In genomic region chr10:85651507-85651902, GRCh38 we compare ENCODE assay signal across 29 cellular contexts.
DNase-seq lines count a peak whose midpoint lies in the region; FAIRE-seq and TF ChIP-seq lines count a peak whose summit lies in the region.
"Had no signal": no experiment of that assay in that cellular context is flagged by ENCODE, and none has a peak within 500 bp of the region (broad histone marks: within the 10 kb centered on the region; RNA-seq: fewer than 3 reads in every experiment).

No MANE protein-coding gene starts in this region.

- H3K9me3 ChIP-seq in small intestine (ENCODE audit: control insufficient read depth, low read depth), result no peaks in the 10 kb centered on the region
- H3K9me3 ChIP-seq: BLaER1 treated with 17β-estradiol and CSF1 and Interleukin-3, amounts not matched to agents 10 nM and 100 nM; breast epithelium; lower lobe of right lung; spleen; thoracic aorta had no signal

- H3K27me3 ChIP-seq in small intestine (ENCODE audit: control insufficient read depth in 2 of 2, insufficient read depth in 2 of 2, low read length in 2 of 2), result no peaks in the 10 kb centered on the region
- H3K27me3 ChIP-seq: BLaER1 treated with 17β-estradiol and CSF1 and Interleukin-3, amounts not matched to agents 10 nM and 100 nM; breast epithelium; spleen had no signal

- H3K36me3 ChIP-seq in small intestine (ENCODE audit: control insufficient read depth in 2 of 2, insufficient read depth in 2 of 2, low read length in 2 of 2), result no peaks in the 10 kb centered on the region
- H3K36me3 ChIP-seq: BLaER1 treated with 17β-estradiol and CSF1 and Interleukin-3, amounts not matched to agents 10 nM and 100 nM; breast epithelium; lower lobe of right lung; spleen; thoracic aorta had no signal

- DNase-seq in AG10803 (ENCODE audit: low read depth) (peak; percentile 5), NCI-H446 treated with DMSO at 0.1 percent for 48 hours (lab: John Stamatoyannopoulos, UW) (peak; percentile 8), glomerular visceral epithelial cell (ENCODE audit: extremely low spot score) (peak; percentile 2), nephron progenitor cell (no peak), small intestine (no peak), iPS-NIHi11 (ENCODE audit: low spot score) (no peak), CD1c-positive myeloid dendritic cell (ENCODE audit: extremely low spot score) (no peak)
- DNase-seq: activated CD8-positive, alpha-beta T cell treated with anti-CD3 and anti-CD28 coated beads for 36 hours; activated naive CD4-positive, alpha-beta T cell treated with anti-CD3 and anti-CD28 coated beads, Interleukin-2, amount 50 U/mL, for 16 hours; DMS79 treated with DMSO at 0.1 percent for 48 hours; GF-D8; Kasumi-1; lower lobe of right lung; MV-4-11; naive thymus-derived CD8-positive, alpha-beta T cell; NCI-H1436 treated with DMSO at 0.1 percent for 48 hours; NCI-H2081 treated with DMSO at 0.1 percent for 48 hours; NCI-H345; retina; SHP77; spleen; stimulated activated CD4-positive, alpha-beta T cell treated with anti-CD3 and anti-CD28 coated beads, Interleukin-2, amount 100 ng/mL, for 24 hours; stimulated activated naive CD8-positive, alpha-beta T cell treated with anti-CD3 and anti-CD28 coated beads, Interleukin-15, Interleukin-2, amounts not matched to agents 100 U/mL and 50 U/mL, for 24 hours had no signal

- H3K27ac ChIP-seq in small intestine (ENCODE audit: low read depth in 1 of 2, low read length in 1 of 2), result no peak overlapping the region
- H3K27ac ChIP-seq: BLaER1 treated with 17β-estradiol and CSF1 and Interleukin-3, amounts not matched to agents 10 nM and 100 nM; breast epithelium; lower lobe of right lung; spleen; thoracic aorta had no signal

- FAIRE-seq in small intestine (lab: Jason Lieb, UNC), result no peak
- FAIRE-seq: endothelial cell of umbilical vein had no signal

- no peaks in the 10 kb centered on the region for H3K36me3 Mint-ChIP-seq in nephron progenitor cell (ENCODE audit: low read depth)
- H3K36me3 Mint-ChIP-seq: naive thymus-derived CD8-positive, alpha-beta T cell had no signal

- no peaks in the 10 kb centered on the region for H3K4me1 ChIP-seq in small intestine (ENCODE audit: control insufficient read depth in 2 of 2, insufficient read depth in 1 of 2, low read depth in 1 of 2, low read length in 1 of 2)
- H3K4me1 ChIP-seq: BLaER1 treated with 17β-estradiol and CSF1 and Interleukin-3, amounts not matched to agents 10 nM and 100 nM; breast epithelium; lower lobe of right lung; spleen had no signal

- H3K4me3 ChIP-seq in AG10803 (ENCODE audit: low read length) (no peak overlapping the region), small intestine (ENCODE audit: low read depth in 1 of 2, low read length in 2 of 2) (no peak overlapping the region)
- H3K4me3 ChIP-seq: BLaER1 treated with 17β-estradiol and CSF1 and Interleukin-3, amounts not matched to agents 10 nM and 100 nM; breast epithelium; lower lobe of right lung; spleen; thoracic aorta had no signal

- peaks cover 3% of the 10 kb centered on the region for H3K27me3 Mint-ChIP-seq in nephron progenitor cell (ENCODE audit: low read depth, poor library complexity)

- TF ChIP-seq CTCF in AG10803 (conservative IDR thresholded peaks at IDR 0.05; ENCODE audit: low read length), result no peak
- TF ChIP-seq CTCF in nephron progenitor cell (IDR thresholded peaks at IDR 0.05), result no peak

- peak overlapping the region; percentile 7 for H3K27ac Mint-ChIP-seq in nephron progenitor cell
- H3K27ac Mint-ChIP-seq: activated CD8-positive, alpha-beta T cell treated with anti-CD3 and anti-CD28 coated beads for 36 hours; activated T-helper 17 cell treated with anti-CD3 and anti-CD28 coated beads, Interleukin-2, amount 50 U/mL, for 72 hours; naive thymus-derived CD8-positive, alpha-beta T cell; T-helper 2 cell treated with Interferon-gamma antibody and Interleukin-4, amounts not matched to agents 5 μg/mL and 100 μg/mL, for 36 hours had no signal

- H3K4me1 Mint-ChIP-seq in nephron progenitor cell, result peaks cover 12% of the 10 kb centered on the region
- H3K4me1 Mint-ChIP-seq: activated T-helper 17 cell treated with anti-CD3 and anti-CD28 coated beads, Interleukin-2, amount 50 U/mL, for 72 hours had no signal

- no peaks in the 10 kb centered on the region for H3K9me3 Mint-ChIP-seq in nephron progenitor cell
- H3K9me3 Mint-ChIP-seq: activated CD8-positive, alpha-beta T cell treated with anti-CD3 and anti-CD28 coated beads for 36 hours; activated T-helper 17 cell treated with anti-CD3 and anti-CD28 coated beads, Interleukin-2, amount 50 U/mL, for 72 hours; naive thymus-derived CD8-positive, alpha-beta T cell; T-helper 2 cell treated with Interferon-gamma antibody and Interleukin-4, amounts not matched to agents 5 μg/mL and 100 μg/mL, for 36 hours had no signal

- no peak overlapping the region for H3K4me3 Mint-ChIP-seq in nephron progenitor cell
- H3K4me3 Mint-ChIP-seq: activated CD8-positive, alpha-beta T cell treated with anti-CD3 and anti-CD28 coated beads for 36 hours; activated T-helper 17 cell treated with anti-CD3 and anti-CD28 coated beads, Interleukin-2, amount 50 U/mL, for 72 hours; naive thymus-derived CD8-positive, alpha-beta T cell; T-helper 2 cell treated with Interferon-gamma antibody and Interleukin-4, amounts not matched to agents 5 μg/mL and 100 μg/mL, for 36 hours had no signal

- WGBS in small intestine, 3 donors, result 59 to 74% (median 73%) methylated on average over 2 of the region's 2 CpGs

Comparison
In these comparisons a context has a peak if more than half of its experiments do, and no peak if none do; other contexts are left out.
1. DNase-seq: peak in AG10803 (single experiment), NCI-H446 treated with DMSO at 0.1 percent for 48 hours (single experiment) and glomerular visceral epithelial cell (single experiment); none in nephron progenitor cell (single experiment), small intestine (single experiment), iPS-NIHi11 (single experiment) and CD1c-positive myeloid dendritic cell (single experiment).